Comparison of ENCODE assay signal across 8 cellular contexts in genomic region chr5:132293992-132294727, GRCh38. TPM values are rescaled to one million over a fixed set of nuclear protein-coding genes. Genes with fewer than 3 reads are reported as not detected.
DNase-seq lines count a peak whose midpoint lies in the region; ATAC-seq, FAIRE-seq and TF ChIP-seq lines count a peak whose summit lies in the region.

TSS of gene SLC22A4 (plus strand) at chr5:132294394. CDS start at chr5:132294617, 223 bp downstream.

- intact Hi-C loops in CD8-positive, alpha-beta T cell (cut with DNase I, micrococcal nuclease), result loop anchor here in 1 of 2 experiments (5.0 to 10.0 kb wide), 4 partner anchors 78 to 263 kb away; partner anchors contain the start of genes IL3 and RAD50
- intact Hi-C loops in endothelial cell of umbilical vein (cut with micrococcal nuclease), result loop anchor here (1.0 to 10.0 kb wide), 8 partner anchors 22 to 531 kb away; partner anchors contain the start of genes IRF1, P4HA2 and SLC22A5

- H3K27me3 ChIP-seq in CD8-positive, alpha-beta T cell (ENCODE audit: insufficient read depth, low read length), result no peaks in the 10 kb centered on the region
- H3K27me3 ChIP-seq in NT2/D1 (ENCODE audit: insufficient read depth, insufficient read length) (peaks cover 19% of the 10 kb centered on the region), endothelial cell of umbilical vein (ENCODE audit: control insufficient read depth in 2 of 2, insufficient read depth in 2 of 2, low read length in 2 of 2) (no peaks in the 10 kb centered on the region)

- peaks cover 14% of the 10 kb centered on the region for H3K4me1 ChIP-seq in CD8-positive, alpha-beta T cell (ENCODE audit: insufficient read depth, low read length)
- H3K4me1 ChIP-seq in NT2/D1 (ENCODE audit: insufficient read depth, insufficient read length), result peaks cover 5% of the 10 kb centered on the region
- H3K4me1 ChIP-seq in endothelial cell of umbilical vein (ENCODE audit: control insufficient read depth, extremely low read depth, insufficient read depth, low read length), result peaks cover 25% of the 10 kb centered on the region

- TF ChIP-seq CTCF in CD8-positive, alpha-beta T cell (IDR thresholded peaks at IDR 0.05), result no peak
- no peak for TF ChIP-seq CTCF in endothelial cell of umbilical vein (IDR thresholded peaks at IDR 0.05; ENCODE audit: extremely low read depth in 1 of 2, insufficient read depth in 1 of 2, low read depth in 1 of 2, low read length in 2 of 2)

- dilution Hi-C loops in endothelial cell of umbilical vein (cut with MboI; ENCODE audit: extremely low pct_ligation_motif_present, low sequenced_read_pairs), result no loop called here

- POLR2A ChIA-PET in CD8-positive, alpha-beta T cell (lab: Charles Lee), result interaction anchor here (0.7 to 1.1 kb wide), 4 partner anchors 13 to 202 kb away, joined by 3 to 5 read pairs (median 4); no protein-coding TSS in a partner anchor
- POLR2A ChIA-PET in endothelial cell of umbilical vein (lab: Charles Lee), result interaction anchor here (1.0 to 1.3 kb wide), 7 partner anchors 13 to 196 kb away, joined by 3 to 7 read pairs (median 3); partner anchors contain the start of genes IRF1 and SLC22A5

- H3K36me3 Mint-ChIP-seq in CD8-positive, alpha-beta T cell, result no peaks in the 10 kb centered on the region

- peak within 1 kb of the TSS; percentile 77 for H3K27ac Mint-ChIP-seq in CD8-positive, alpha-beta T cell

- peak; percentile 36 to 74 (median 68) for DNase-seq in CD8-positive, alpha-beta T cell
- DNase-seq in HS-27A (ENCODE audit: low read depth), result peak; percentile 60
- DNase-seq in NT2/D1 (ENCODE audit: low read depth, low spot score), result peak; percentile 77
- DNase-seq in activated CD8-positive, alpha-beta memory T cell treated with anti-CD3 and anti-CD28 coated beads, Interleukin-2, amount 50 U/mL, for 48 hours, result peak; percentile 93
- DNase-seq in endothelial cell of umbilical vein (ENCODE audit: low read depth, low spot score), result peak; percentile 96
- peak; percentile 88 for DNase-seq in midbrain (lab: John Stamatoyannopoulos, UW)
- peak; percentile 85 to 87 for DNase-seq in stimulated activated CD8-positive, alpha-beta memory T cell treated with anti-CD3 and anti-CD28 coated beads, Interleukin-15, amount 100 ng/mL, for 48 hours (ENCODE audit: low read depth in 2 of 2)

- no peaks in the 10 kb centered on the region for H3K9me3 ChIP-seq in CD8-positive, alpha-beta T cell (ENCODE audit: low read length)
- H3K9me3 ChIP-seq in NT2/D1 (ENCODE audit: insufficient read depth, low read length), result no peaks in the 10 kb centered on the region
- no peaks in the 10 kb centered on the region for H3K9me3 ChIP-seq in endothelial cell of umbilical vein (replicated peaks; ENCODE audit: control insufficient read depth, insufficient read depth, low read length)

- CTCF ChIA-PET in CD8-positive, alpha-beta T cell (lab: Charles Lee), result interaction anchor here (0.9 to 1.8 kb wide), 2 partner anchors 9 kb away, joined by 3 to 9 read pairs; no protein-coding TSS in a partner anchor
- CTCF ChIA-PET in endothelial cell of umbilical vein (lab: Charles Lee), result interaction anchor here (0.6 to 3.3 kb wide), 29 partner anchors 9 to 526 kb away, joined by 3 to 36 read pairs (median 5); partner anchors contain the start of genes PDLIM4 and SLC22A5

- H3K27ac ChIP-seq in CD8-positive, alpha-beta T cell (ENCODE audit: low read depth, low read length), result peak within 1 kb of the TSS; percentile 50
- peak within 1 kb of the TSS; percentile 93 for H3K27ac ChIP-seq in endothelial cell of umbilical vein (ENCODE audit: insufficient read depth, low read depth, low read length)

- peak within 1 kb of the TSS; percentile 87 for H3K4me3 ChIP-seq in CD8-positive, alpha-beta T cell (ENCODE audit: low read depth, low read length)
- H3K4me3 ChIP-seq in NT2/D1 (ENCODE audit: insufficient read length, low read depth) (peak within 1 kb of the TSS; percentile 67), endothelial cell of umbilical vein (replicated peaks in 1 of 3; ENCODE audit: insufficient read depth in 1 of 3, low read depth in 1 of 3, low read length in 3 of 3) (peak within 1 kb of the TSS; percentile 37 to 72 (median 70))

- ATAC-seq in CD8-positive, alpha-beta T cell, result peak; percentile 83
- ATAC-seq in GM19463 (IDR thresholded peaks at IDR 0.05; ENCODE audit: unreplicated experiment), result peak; percentile 73

- H3K4me3 Mint-ChIP-seq in CD8-positive, alpha-beta T cell, result peak within 1 kb of the TSS; percentile 90

- no peaks in the 10 kb centered on the region for H3K9me1 ChIP-seq in endothelial cell of umbilical vein (replicated peaks; ENCODE audit: control insufficient read depth, extremely low read depth, insufficient read depth, low read length)

- no peaks in the 10 kb centered on the region for H3K36me3 ChIP-seq in CD8-positive, alpha-beta T cell (ENCODE audit: insufficient read depth, low read length)
- H3K36me3 ChIP-seq in NT2/D1 (ENCODE audit: insufficient read depth, insufficient read length, low read length) (no peaks in the 10 kb centered on the region), endothelial cell of umbilical vein (ENCODE audit: control insufficient read depth in 2 of 2, extremely low read depth in 1 of 2, insufficient read depth in 2 of 2, low read length in 2 of 2) (no peaks in the 10 kb centered on the region)

- peak; percentile 68 for TF ChIP-seq POLR2A in endothelial cell of umbilical vein (IDR thresholded peaks at IDR 0.05; ENCODE audit: low read depth, low read length)

- H3K9ac ChIP-seq in NT2/D1 (ENCODE audit: insufficient read length, low read depth), result peak within 1 kb of the TSS; percentile 86
- peak within 1 kb of the TSS; percentile 95 for H3K9ac ChIP-seq in endothelial cell of umbilical vein (replicated peaks; ENCODE audit: extremely low read depth, insufficient read depth, low read length)

- peak; percentile 98 for FAIRE-seq in endothelial cell of umbilical vein (lab: Jason Lieb, UNC)

- peak within 1 kb of the TSS; percentile 95 for H2AFZ ChIP-seq in endothelial cell of umbilical vein (ENCODE audit: low read depth, low read length)

- H3K4me2 ChIP-seq in endothelial cell of umbilical vein (ENCODE audit: insufficient read depth, low read length), result peak within 1 kb of the TSS; percentile 79

- H4K20me1 ChIP-seq in endothelial cell of umbilical vein (replicated peaks; ENCODE audit: control insufficient read depth, extremely low read depth, insufficient read depth, low read length), result no peaks in the 10 kb centered on the region

- BruUV-seq in endothelial cell of umbilical vein (replicated peaks; lab: Mats Ljungman, UMichigan), result no TSS peak

- peaks cover 16% of the 10 kb centered on the region for H3K4me1 Mint-ChIP-seq in CD8-positive, alpha-beta T cell (ENCODE audit: low read depth)

- H3K79me2 ChIP-seq in endothelial cell of umbilical vein (ENCODE audit: control insufficient read depth, insufficient read depth, low read length), result peaks cover 10% of the 10 kb centered on the region

- peaks cover 9% of the 10 kb centered on the region for H3K27me3 Mint-ChIP-seq in CD8-positive, alpha-beta T cell (ENCODE audit: low read depth)

- H3K9me3 Mint-ChIP-seq in CD8-positive, alpha-beta T cell, result no peaks in the 10 kb centered on the region

TF ChIP-seq in endothelial cell of umbilical vein, 7 proteins besides CTCF, POLR2A, EP300 and RAD21:
- TF ChIP-seq POLR2AphosphoS5 (IDR thresholded peaks at IDR 0.05; ENCODE audit: insufficient read depth, low read depth, low read length) (peak; percentile 76), MAX (IDR thresholded peaks at IDR 0.05; ENCODE audit: insufficient read depth, insufficient read length) (peak; percentile 79), GATA2 (IDR thresholded peaks at IDR 0.05; ENCODE audit: insufficient read depth, insufficient read length, low read depth, low read length) (no peak)

RNA-seq across cellular contexts. Expression of gene SLC22A4, which starts in this region (rescaled TPM):
- 1 to 10 TPM in 1 of 2 experiments, under 1 TPM in 1; 0.67 to 1.0 TPM for total RNA-seq in CD8-positive, alpha-beta T cell
- total RNA-seq in endothelial cell of umbilical vein, result 4.9 and 5.4 TPM in 2 replicates
- 6.3 and 6.9 TPM in 2 replicates for polyA plus RNA-seq in endothelial cell of umbilical vein
- 3.2 and 3.8 TPM in 2 replicates for polyA plus RNA-seq in endothelial cell of umbilical vein (2011; cell fraction: cytosol; rRNA removed)
- 12.0 and 12.8 TPM in 2 replicates for polyA plus RNA-seq in endothelial cell of umbilical vein (2011; cell fraction: nucleus; rRNA removed)
- 1.6 and 3.0 TPM in 2 replicates for polyA plus RNA-seq in endothelial cell of umbilical vein (2012)
- 9.0 and 9.4 TPM in 2 replicates for polyA minus RNA-seq in endothelial cell of umbilical vein
- 2.6 TPM for polyA minus RNA-seq in endothelial cell of umbilical vein (2011; cell fraction: cytosol; rRNA and poly(A)+ RNA removed)
- 8.3 and 12.3 TPM in 2 replicates for polyA minus RNA-seq in endothelial cell of umbilical vein (2011; cell fraction: nucleus; rRNA and poly(A)+ RNA removed)

Comparison
In these comparisons a context has a peak if more than half of its experiments do, and no peak if none do; other contexts are left out.
1. Peak in every context shown above with its lines: DNase-seq, ATAC-seq, H3K4me3 ChIP-seq and H3K27ac ChIP-seq.